7 cellular contexts compared by ENCODE assay signal in the genomic region with DNA sequence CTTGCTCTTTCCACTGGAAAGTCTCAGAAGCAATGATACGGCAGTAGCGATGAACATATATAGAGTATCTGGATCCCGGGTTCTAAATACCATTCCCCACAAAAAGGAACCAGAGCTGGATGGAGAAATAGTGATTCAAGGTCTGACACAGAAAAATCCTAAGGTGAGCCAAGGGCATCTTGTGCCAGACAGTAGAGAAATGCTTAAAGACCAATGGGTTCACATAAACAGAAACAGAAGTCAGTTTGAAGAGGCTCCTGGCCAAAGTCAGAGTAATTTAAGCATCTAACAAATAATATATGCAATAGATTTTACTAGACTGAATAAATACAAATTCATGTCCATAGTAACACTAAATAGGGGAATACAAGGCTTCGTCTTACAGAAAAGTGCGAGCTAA.
"Had no signal": no experiment of that assay in that cellular context is flagged by ENCODE, and none has a peak within 500 bp of the region (broad histone marks: within the 10 kb centered on the region; RNA-seq: fewer than 3 reads in every experiment).

No MANE protein-coding gene starts in this region.

- H2AFZ ChIP-seq: GM23248 had no signal

- H3K4me3 ChIP-seq: GM23248, HAP-1 had no signal

- H3K36me3 ChIP-seq: HAP-1 had no signal

- H3K27ac ChIP-seq: GM23248 had no signal

- ATAC-seq: HCT116 had no signal

- H3K4me1 ChIP-seq: HAP-1 had no signal

- DNase-seq: GM23248, GOT3, H7, HFFc6, KBM-7 had no signal

- H3K9me3 ChIP-seq: HAP-1 had no signal

- H3K9ac ChIP-seq: GM23248 had no signal
